In the genomic region with DNA sequence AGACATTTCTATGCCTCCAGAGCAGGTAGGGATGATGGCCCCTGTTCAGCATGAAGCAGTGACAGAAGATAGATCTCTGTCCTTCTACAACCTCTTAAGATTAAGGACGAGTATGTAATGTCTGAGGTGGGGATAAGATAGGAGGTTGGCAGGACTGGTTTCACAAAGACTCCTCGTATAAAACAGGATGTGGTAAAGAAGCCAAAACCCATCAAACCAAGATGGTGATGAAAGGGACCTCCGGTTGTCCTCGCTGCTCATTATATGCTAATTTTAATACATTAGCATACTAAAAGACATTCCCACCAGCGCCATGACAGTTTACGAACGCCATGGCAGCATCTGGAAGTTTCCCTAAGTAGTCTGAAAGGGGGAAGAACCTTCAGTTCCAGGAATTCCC, we compare ENCODE assay signal across 22 cellular contexts. TPM values are rescaled to one million over a fixed set of nuclear protein-coding genes. Genes with fewer than 3 reads are reported as not detected.
A peak's percentile ranks its signal among the peaks of the same experiment; 100 is the strongest.
DNase-seq lines count a peak whose midpoint lies in the region; ATAC-seq and TF ChIP-seq lines count a peak whose summit lies in the region.
"Had no signal": no experiment of that assay in that cellular context is flagged by ENCODE, and none has a peak within 500 bp of the region (broad histone marks: within the 10 kb centered on the region; RNA-seq: fewer than 3 reads in every experiment).

No MANE protein-coding gene starts in this region.

- POLR2A ChIA-PET in activated CD4-positive, alpha-beta T cell treated with anti-CD3 and anti-CD28 coated beads for 36 hours (lab: Charles Lee): no interaction called here
- POLR2A ChIA-PET in activated CD8-positive, alpha-beta T cell treated with anti-CD3 and anti-CD28 coated beads, Interleukin-2, amount 10 ng/mL, durations not matched to agents 7 days and 5 days (lab: Charles Lee): no interaction called here
- POLR2A ChIA-PET in naive thymus-derived CD8-positive, alpha-beta T cell (lab: Charles Lee): interaction anchor here (1.5 to 2.0 kb wide), 2 partner anchors 13 to 28 kb away, joined by 5 to 9 read pairs; a partner anchor contains a TSS

- TF ChIP-seq POLR2A in thyroid gland (IDR thresholded peaks at IDR 0.05): no peak

- in situ Hi-C loops in KBM-7 (cut with MboI; ENCODE audit: low pct_unique_long_range_greater_than_20kb, low sequenced_read_pairs): no loop called here

- no peak overlapping the region for H3K4me3 ChIP-seq in thyroid gland (replicated peaks in 1 of 3)
- H3K4me3 ChIP-seq: ascending aorta, MG63, neural progenitor cell, SJSA1, upper lobe of left lung had no signal

- peaks cover 2% of the 10 kb centered on the region for H3K9me3 Mint-ChIP-seq in activated CD4-positive, alpha-beta T cell treated with anti-CD3 and anti-CD28 coated beads for 36 hours (ENCODE audit: low read depth)
- H3K9me3 Mint-ChIP-seq in activated CD8-positive, alpha-beta T cell treated with anti-CD3 and anti-CD28 coated beads, Interleukin-2, amount 10 ng/mL, durations not matched to agents 7 days and 5 days (ENCODE audit: insufficient read depth): peaks cover 4% of the 10 kb centered on the region
- peaks cover 0 to 9% (median 0%) of the 10 kb centered on the region in 9 donors for H3K9me3 Mint-ChIP-seq in naive thymus-derived CD8-positive, alpha-beta T cell
- H3K9me3 Mint-ChIP-seq: activated T-helper 2 cell treated with anti-CD3 and anti-CD28 coated beads, Interferon-gamma antibody, Interleukin-2, Interleukin-4, amounts not matched to agents 10 μg/mL and 5 μg/mL and 100 μg/mL, durations not matched to agents 14 hours and 24 hours and 36 hours had no signal

- H3K36me3 ChIP-seq in thyroid gland: peaks cover 6 to 9% of the 10 kb centered on the region in 2 donors
- H3K36me3 ChIP-seq: MG63, neural progenitor cell had no signal

- H3K27me3 Mint-ChIP-seq in activated CD4-positive, alpha-beta T cell treated with anti-CD3 and anti-CD28 coated beads for 36 hours: no peaks in the 10 kb centered on the region
- H3K27me3 Mint-ChIP-seq in activated CD8-positive, alpha-beta T cell treated with anti-CD3 and anti-CD28 coated beads, Interleukin-2, amount 10 ng/mL, durations not matched to agents 7 days and 5 days (ENCODE audit: low read depth): no peaks in the 10 kb centered on the region
- H3K27me3 Mint-ChIP-seq in naive thymus-derived CD8-positive, alpha-beta T cell: no peaks in the 10 kb centered on the region
- H3K27me3 Mint-ChIP-seq: memory B cell; stimulated activated naive B cell treated with anti-CD40 and anti-IgM and Interleukin-4, amounts not matched to agents 10 μg/mL and 1 μg/mL and 100 μg/mL, for 72 hours had no signal

- H3K27me3 ChIP-seq in thyroid gland: no peaks in the 10 kb centered on the region
- H3K27me3 ChIP-seq: ascending aorta, MG63, neural progenitor cell, SJSA1, upper lobe of left lung had no signal

- H3K9me3 ChIP-seq in thyroid gland: no peaks in the 10 kb centered on the region
- H3K9me3 ChIP-seq: ascending aorta, MG63, SJSA1, upper lobe of left lung had no signal

- 71 to 83% methylated on average over 7 of the region's 7 CpGs for WGBS in thyroid gland, 2 donors

- no peak overlapping the region for H3K4me3 Mint-ChIP-seq in activated CD4-positive, alpha-beta T cell treated with anti-CD3 and anti-CD28 coated beads for 36 hours
- peak overlapping the region; percentile 17 for H3K4me3 Mint-ChIP-seq in activated CD8-positive, alpha-beta T cell treated with anti-CD3 and anti-CD28 coated beads, Interleukin-2, amount 10 ng/mL, durations not matched to agents 7 days and 5 days
- peak overlapping the region in 9 of 10 donors; percentile 25 to 80 (median 64) for H3K4me3 Mint-ChIP-seq in naive thymus-derived CD8-positive, alpha-beta T cell
- H3K4me3 Mint-ChIP-seq: memory B cell; neural progenitor cell; stimulated activated naive B cell treated with anti-CD40 and anti-IgM and Interleukin-4, amounts not matched to agents 10 μg/mL and 1 μg/mL and 100 μg/mL, for 72 hours had no signal

- DNase-seq in activated CD4-positive, alpha-beta T cell treated with anti-CD3 and anti-CD28 coated beads for 36 hours: no peak
- DNase-seq in activated CD4-positive, alpha-beta T cell treated with anti-CD3 and anti-CD28 coated beads for 1 hour: no peak
- DNase-seq in KBM-7 (peak; percentile 34), mesenteric fat pad (ENCODE audit: low spot score) (no peak), thyroid gland (no peak), substantia nigra (lab: John Stamatoyannopoulos, UW) (no peak)
- DNase-seq in activated CD8-positive, alpha-beta T cell treated with anti-CD3 and anti-CD28 coated beads, Interleukin-2, amount 10 ng/mL, durations not matched to agents 7 days and 5 days: peak; percentile 63
- DNase-seq in naive thymus-derived CD8-positive, alpha-beta T cell: peak in 4 of 10 donors; percentile 15 to 73 (median 58)
- DNase-seq: C1 segment of cervical spinal cord; DMS79; hippocampal formation; MG63; NCI-H2081; NCI-H510A; stimulated activated naive B cell treated with anti-CD40 and anti-IgM and Interleukin-4, amounts not matched to agents 10 μg/mL and 1 μg/mL and 100 μg/mL, for 72 hours; T-helper 9 cell; upper lobe of left lung had no signal

- TF ChIP-seq CTCF in thyroid gland (IDR thresholded peaks at IDR 0.05): no peak

- H3K4me1 ChIP-seq in thyroid gland: no peaks in the 10 kb centered on the region
- H3K4me1 ChIP-seq: ascending aorta, upper lobe of left lung had no signal

- peak overlapping the region; percentile 7 for H3K27ac Mint-ChIP-seq in activated CD4-positive, alpha-beta T cell treated with anti-CD3 and anti-CD28 coated beads for 36 hours
- H3K27ac Mint-ChIP-seq in activated CD8-positive, alpha-beta T cell treated with anti-CD3 and anti-CD28 coated beads, Interleukin-2, amount 10 ng/mL, durations not matched to agents 7 days and 5 days: peak overlapping the region; percentile 23
- peak overlapping the region; percentile 49 to 91 (median 72) for H3K27ac Mint-ChIP-seq in naive thymus-derived CD8-positive, alpha-beta T cell
- H3K27ac Mint-ChIP-seq: activated T-helper 2 cell treated with anti-CD3 and anti-CD28 coated beads, Interferon-gamma antibody, Interleukin-2, Interleukin-4, amounts not matched to agents 10 μg/mL and 5 μg/mL and 100 μg/mL, durations not matched to agents 14 hours and 24 hours and 36 hours; memory B cell; neural progenitor cell; stimulated activated naive B cell treated with anti-CD40 and anti-IgM and Interleukin-4, amounts not matched to agents 10 μg/mL and 1 μg/mL and 100 μg/mL, for 72 hours had no signal

- H3K4me1 Mint-ChIP-seq in activated CD4-positive, alpha-beta T cell treated with anti-CD3 and anti-CD28 coated beads for 36 hours: peaks cover 24% of the 10 kb centered on the region
- peaks cover 36% of the 10 kb centered on the region for H3K4me1 Mint-ChIP-seq in activated CD8-positive, alpha-beta T cell treated with anti-CD3 and anti-CD28 coated beads, Interleukin-2, amount 10 ng/mL, durations not matched to agents 7 days and 5 days (ENCODE audit: low read depth)
- H3K4me1 Mint-ChIP-seq in naive thymus-derived CD8-positive, alpha-beta T cell: peaks cover 23 to 45% (median 35%) of the 10 kb centered on the region in 4 donors

- H3K27ac ChIP-seq in thyroid gland (no peak overlapping the region), substantia nigra (ENCODE audit: low read depth, low read length, poor library complexity, severe bottlenecking) (no peak overlapping the region)
- H3K27ac ChIP-seq: ascending aorta, neural progenitor cell, SJSA1, upper lobe of left lung had no signal

- intact Hi-C loops in activated CD4-positive, alpha-beta T cell treated with anti-CD3 and anti-CD28 coated beads for 36 hours (cut with DNase I, micrococcal nuclease): no loop called here
- intact Hi-C loops in thyroid gland (cut with DNase I): no loop called here

- CTCF ChIA-PET in activated CD4-positive, alpha-beta T cell treated with anti-CD3 and anti-CD28 coated beads for 36 hours (lab: Charles Lee): no interaction called here
- CTCF ChIA-PET in activated CD8-positive, alpha-beta T cell treated with anti-CD3 and anti-CD28 coated beads, Interleukin-2, amount 10 ng/mL, durations not matched to agents 7 days and 5 days (lab: Charles Lee): no interaction called here

- ATAC-seq in activated CD4-positive, alpha-beta T cell treated with anti-CD3 and anti-CD28 coated beads for 36 hours: peak; percentile 74
- ATAC-seq in activated CD8-positive, alpha-beta T cell treated with anti-CD3 and anti-CD28 coated beads, Interleukin-2, amount 10 ng/mL, durations not matched to agents 7 days and 5 days: peak; percentile 88
- ATAC-seq in naive thymus-derived CD8-positive, alpha-beta T cell: peak; percentile 89 to 99
- ATAC-seq: stimulated activated naive B cell treated with anti-CD40 and anti-IgM and Interleukin-4, amounts not matched to agents 10 μg/mL and 1 μg/mL and 100 μg/mL, for 72 hours had no signal

- peaks cover 31% of the 10 kb centered on the region for H3K36me3 Mint-ChIP-seq in activated CD4-positive, alpha-beta T cell treated with anti-CD3 and anti-CD28 coated beads for 36 hours (ENCODE audit: low read depth)
- peaks cover 59% of the 10 kb centered on the region for H3K36me3 Mint-ChIP-seq in activated CD8-positive, alpha-beta T cell treated with anti-CD3 and anti-CD28 coated beads, Interleukin-2, amount 10 ng/mL, durations not matched to agents 7 days and 5 days (ENCODE audit: low read depth)
- H3K36me3 Mint-ChIP-seq in naive thymus-derived CD8-positive, alpha-beta T cell: peaks cover 0 to 68% (median 32%) of the 10 kb centered on the region in 3 donors
- H3K36me3 Mint-ChIP-seq: neural progenitor cell had no signal

RNA-seq across cellular contexts. Expression of a gene that starts 27.2 kb away (rescaled TPM):
- 10 to 100 TPM; 29.4 to 34.4 TPM for total RNA-seq in activated CD4-positive, alpha-beta T cell treated with anti-CD3 and anti-CD28 coated beads for 36 hours
- total RNA-seq in activated CD8-positive, alpha-beta T cell treated with anti-CD3 and anti-CD28 coated beads, Interleukin-2, amount 10 ng/mL, durations not matched to agents 7 days and 5 days: 10 to 100 TPM; 36.1 to 40.0 TPM
- total RNA-seq in naive thymus-derived CD8-positive, alpha-beta T cell: 10 to 100 TPM; 48.6 to 51.0 TPM
- 10 to 100 TPM; 15.6 to 18.3 (median 16.6) TPM for polyA plus RNA-seq in naive thymus-derived CD8-positive, alpha-beta T cell
- total RNA-seq in mesenteric fat pad (12.9 TPM), thyroid gland (10 to 100 TPM; 25.7 to 34.5 (median 29.2) TPM)

RNA-seq across cellular contexts. Expression of a gene that starts 27.6 kb away (rescaled TPM):
- total RNA-seq in activated CD4-positive, alpha-beta T cell treated with anti-CD3 and anti-CD28 coated beads for 36 hours: 10 to 100 TPM; 47.7 to 54.9 TPM
- 10 to 100 TPM; 66.0 to 71.1 TPM for total RNA-seq in activated CD8-positive, alpha-beta T cell treated with anti-CD3 and anti-CD28 coated beads, Interleukin-2, amount 10 ng/mL, durations not matched to agents 7 days and 5 days
- total RNA-seq in naive thymus-derived CD8-positive, alpha-beta T cell: 10 to 100 TPM; 83.5 to 86.7 TPM
- 10 to 100 TPM; 56.5 to 74.1 (median 57.5) TPM for polyA plus RNA-seq in naive thymus-derived CD8-positive, alpha-beta T cell
- total RNA-seq in mesenteric fat pad: 73.4 TPM
- total RNA-seq in thyroid gland: 100 to 1,000 TPM in 1 of 4 donors, 10 to 100 TPM in 3; 29.6 to 107 (median 52.5) TPM

RNA-seq across cellular contexts. Expression of a gene that starts 44.8 kb away (rescaled TPM):
- total RNA-seq in activated CD4-positive, alpha-beta T cell treated with anti-CD3 and anti-CD28 coated beads for 36 hours: 10 to 100 TPM; 27.2 to 34.8 TPM
- total RNA-seq in activated CD8-positive, alpha-beta T cell treated with anti-CD3 and anti-CD28 coated beads, Interleukin-2, amount 10 ng/mL, durations not matched to agents 7 days and 5 days: 10 to 100 TPM; 16.9 to 18.3 TPM
- total RNA-seq in naive thymus-derived CD8-positive, alpha-beta T cell: 10 to 100 TPM; 11.8 to 12.4 TPM
- under 1 TPM; 0.52 to 0.82 (median 0.56) TPM for polyA plus RNA-seq in naive thymus-derived CD8-positive, alpha-beta T cell
- total RNA-seq in mesenteric fat pad (14.5 TPM), thyroid gland (10 to 100 TPM in 2 of 4 donors, 1 to 10 TPM in 2; 9.2 to 11.2 (median 9.8) TPM)

Comparison
In these comparisons a context has a peak if more than half of its experiments do, and no peak if none do; other contexts are left out.
1. DNase-seq: peak in KBM-7 (single experiment) and activated CD8-positive, alpha-beta T cell treated with anti-CD3 and anti-CD28 coated beads, Interleukin-2, amount 10 ng/mL, durations not matched to agents 7 days and 5 days (single experiment); none in activated CD4-positive, alpha-beta T cell treated with anti-CD3 and anti-CD28 coated beads for 36 hours (single experiment), activated CD4-positive, alpha-beta T cell treated with anti-CD3 and anti-CD28 coated beads for 1 hour (single experiment), mesenteric fat pad (single experiment), thyroid gland (0 of 2) and substantia nigra (0 of 49).
2. H3K27ac Mint-ChIP-seq: peak in every context shown above with its lines; median percentile 72 in naive thymus-derived CD8-positive, alpha-beta T cell; 23 in activated CD8-positive, alpha-beta T cell treated with anti-CD3 and anti-CD28 coated beads, Interleukin-2, amount 10 ng/mL, durations not matched to agents 7 days and 5 days; 7 in activated CD4-positive, alpha-beta T cell treated with anti-CD3 and anti-CD28 coated beads for 36 hours.
3. Peak in every context shown above with its lines, with median percentiles within 50 percentile points of each other: ATAC-seq.